ENCODE assay signal across 35 cellular contexts in the genomic region with DNA sequence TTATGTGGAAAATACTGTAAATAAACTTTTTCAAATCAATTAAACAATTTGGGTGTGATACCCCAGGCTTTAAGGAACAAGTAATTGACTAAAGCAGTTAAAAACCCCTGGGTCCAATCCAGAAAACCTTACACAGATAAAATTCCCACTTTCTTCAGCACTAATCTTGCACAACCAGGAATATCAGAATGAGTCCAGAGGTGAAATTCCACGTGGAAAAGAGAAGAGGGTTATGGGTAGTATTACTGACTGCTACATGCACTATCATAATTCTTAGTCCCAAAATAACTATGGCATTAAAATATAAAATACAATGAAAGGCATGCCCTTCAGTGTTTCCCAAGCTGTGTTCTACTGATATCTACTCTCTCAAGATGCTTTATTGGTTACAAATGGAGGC.
DNase-seq lines count a peak whose midpoint lies in the region; ATAC-seq, FAIRE-seq and TF ChIP-seq lines count a peak whose summit lies in the region.
"Had no signal": no experiment of that assay in that cellular context is flagged by ENCODE, and none has a peak within 500 bp of the region (broad histone marks: within the 10 kb centered on the region; RNA-seq: fewer than 3 reads in every experiment).

No MANE protein-coding gene starts in this region.

- CTCF ChIA-PET in HepG2 (lab: Yijun Ruan, JAX; ENCODE audit: low intra/inter-chr PET ratio, low total read pairs), result no interaction called here
- CTCF ChIA-PET in PC-9 (lab: Charles Lee), result no interaction called here

- H4K20me1 ChIP-seq in HepG2 (ENCODE audit: insufficient read depth, low read length), result no peaks in the 10 kb centered on the region
- H4K20me1 ChIP-seq in PC-9 (ENCODE audit: insufficient read depth), result no peaks in the 10 kb centered on the region
- H4K20me1 ChIP-seq: BLaER1; BLaER1 treated with 17β-estradiol and CSF1 and Interleukin-3, amounts not matched to agents 10 nM and 100 nM had no signal

- no peak overlapping the region for H3K4me3 ChIP-seq in liver (ENCODE audit: low read depth in 1 of 3, low read length in 3 of 3)
- H3K4me3 ChIP-seq in HepG2 (replicated peaks in 1 of 3; ENCODE audit: insufficient read depth in 1 of 3, low read depth in 2 of 3, low read length in 3 of 3), result no peak overlapping the region
- no peak overlapping the region for H3K4me3 ChIP-seq in PC-9
- no peak overlapping the region for H3K4me3 ChIP-seq in right lobe of liver
- H3K4me3 ChIP-seq: A549; BLaER1; BLaER1 treated with 17β-estradiol and CSF1 and Interleukin-3, amounts not matched to agents 10 nM and 100 nM had no signal

- H3K9ac ChIP-seq in liver (ENCODE audit: low read depth in 1 of 2, low read length in 2 of 2), result no peak overlapping the region
- H3K9ac ChIP-seq in HepG2 (ENCODE audit: insufficient read depth, low read depth, low read length), result no peak overlapping the region
- H3K9ac ChIP-seq: BLaER1; BLaER1 treated with 17β-estradiol and CSF1 and Interleukin-3, amounts not matched to agents 10 nM and 100 nM had no signal

- H3F3A ChIP-seq in PC-9 (ENCODE audit: insufficient read depth, low read depth), result no peaks in the 10 kb centered on the region

- WGBS in liver, result 16% methylated on average over 1 of the region's 1 CpG
- 5% methylated on average over 1 of the region's 1 CpG for WGBS in HepG2 (ENCODE audit: low lambda C conversion rate)
- WGBS in right lobe of liver (ENCODE audit: insufficient coverage, low coverage, low lambda C conversion rate, missing lambda C conversion rate), result 18% methylated on average over 1 of the region's 1 CpG

- TF ChIP-seq CTCF in liver (IDR thresholded peaks at IDR 0.05; ENCODE audit: low read depth, low read length, missing input control), result no peak
- TF ChIP-seq CTCF in HepG2 (CRISPR knock-in tag; IDR thresholded peaks at IDR 0.05), result no peak
- TF ChIP-seq CTCF in PC-9 (conservative IDR thresholded peaks at IDR 0.05), result no peak
- no peak for TF ChIP-seq CTCF in right lobe of liver (IDR thresholded peaks at IDR 0.05)

- H3K79me2 ChIP-seq in HepG2 (ENCODE audit: insufficient read depth, low read length) (no peaks in the 10 kb centered on the region), PC-9 (ENCODE audit: low read depth) (no peaks in the 10 kb centered on the region)

- ATAC-seq in HepG2 (no peak), left lobe of liver (peak; percentile 31), right lobe of liver (peak in 3 of 4 donors; percentile 38 to 56 (median 52)), GM21367 (IDR thresholded peaks at IDR 0.05; ENCODE audit: unreplicated experiment) (no peak)
- ATAC-seq: A549; CD8-positive, alpha-beta T cell had no signal

- BruUV-seq in HepG2 (replicated peaks; lab: Mats Ljungman, UMichigan), result no TSS peak
- no TSS peak for BruUV-seq in PC-9 (replicated peaks; lab: Mats Ljungman, UMichigan)

- H3K27me3 ChIP-seq in liver (ENCODE audit: control insufficient read depth in 4 of 4, insufficient read depth in 4 of 4, low read length in 3 of 4) (no peaks in the 10 kb centered on the region), HepG2 (ENCODE audit: control insufficient read depth in 1 of 2, insufficient read depth in 2 of 2, low read length in 2 of 2) (no peaks in the 10 kb centered on the region), PC-9 (ENCODE audit: insufficient read depth, low read depth) (no peaks in the 10 kb centered on the region), right lobe of liver (no peaks in the 10 kb centered on the region)
- H3K27me3 ChIP-seq: BE2C; BLaER1; BLaER1 treated with 17β-estradiol and CSF1 and Interleukin-3, amounts not matched to agents 10 nM and 100 nM had no signal

- no peak for TF ChIP-seq EP300 in HepG2 (IDR thresholded peaks at IDR 0.05; ENCODE audit: low read depth in 2 of 2, low read length in 2 of 2)
- no peak for TF ChIP-seq EP300 in HepG2 (CRISPR knock-in tag; IDR thresholded peaks at IDR 0.05; ENCODE audit: borderline replicate concordance)

- H3K4me1 ChIP-seq in liver (ENCODE audit: control insufficient read depth in 4 of 4, insufficient read depth in 4 of 4, low read length in 3 of 4) (no peaks in the 10 kb centered on the region), HepG2 (ENCODE audit: insufficient read depth, low read length) (no peaks in the 10 kb centered on the region), PC-9 (replicated peaks; ENCODE audit: insufficient read depth) (no peaks in the 10 kb centered on the region), right lobe of liver (no peaks in the 10 kb centered on the region)
- H3K4me1 ChIP-seq: A549, BE2C, Caco-2 had no signal

- peaks cover 3% of the 10 kb centered on the region; the same call in 1 of the 2 replicates for H3K9me2 ChIP-seq in PC-9 (ENCODE audit: insufficient read depth)

- H2AFZ ChIP-seq in HepG2 (ENCODE audit: low read length), result no peak overlapping the region
- 0 out of 2 replicates have a peak overlapping the region, but pooled peaks have one; percentile 16 for H2AFZ ChIP-seq in PC-9

- no peak overlapping the region for H3K4me2 ChIP-seq in HepG2 (ENCODE audit: low read depth, low read length)
- no peak overlapping the region for H3K4me2 ChIP-seq in PC-9
- H3K4me2 ChIP-seq: A549; BLaER1; BLaER1 treated with 17β-estradiol and CSF1 and Interleukin-3, amounts not matched to agents 10 nM and 100 nM had no signal

- DNase-seq in HepG2 (ENCODE audit: low spot score), result no peak
- DNase-seq in PC-9, result no peak
- no peak for DNase-seq in left lobe of liver (ENCODE audit: low spot score)
- DNase-seq in right lobe of liver, result no peak
- no peak for DNase-seq in T-helper 2 cell
- no peak for DNase-seq in stimulated activated CD4-positive, alpha-beta T cell treated with anti-CD3 and anti-CD28 coated beads, Interleukin-1b, Interleukin-23, amount 100 ng/mL, for 48 hours
- DNase-seq: 8988T; ACHN; AML-193; BE2C; C1 segment of cervical spinal cord; Caco-2; Calu3; CD4-positive, alpha-beta memory T cell; CD4-positive, alpha-beta T cell; CD4-positive, CD25-positive, alpha-beta regulatory T cell; CD8-positive, alpha-beta memory T cell; CD8-positive, alpha-beta T cell; COR-L47; DMS 273 treated with DMSO at 0.1 percent for 48 hours; DMS153; DMS53; DMS79; DMS79 treated with DMSO at 0.1 percent for 48 hours; DND-41; EL had no signal

- POLR2A ChIA-PET in HepG2 (lab: Yijun Ruan, JAX) (no interaction called here), PC-9 (lab: Charles Lee; ENCODE audit: unreplicated experiment) (no interaction called here)

- intact Hi-C loops in HepG2 (cut with micrococcal nuclease; ENCODE audit: unreplicated experiment), result no loop called here
- intact Hi-C loops in PC-9 (cut with micrococcal nuclease; ENCODE audit: unreplicated experiment), result no loop called here
- intact Hi-C loops in right lobe of liver (cut with DNase I), result no loop called here

- FAIRE-seq in HepG2 (lab: Jason Lieb, UNC), result no peak
- FAIRE-seq: A204.1, A549, D721Med had no signal

- TF ChIP-seq POLR2A in HepG2 (IDR thresholded peaks at IDR 0.05; ENCODE audit: insufficient read depth in 1 of 2, low read depth in 2 of 2, low read length in 2 of 2) (no peak), right lobe of liver (IDR thresholded peaks at IDR 0.05) (no peak)

- H3K9me3 ChIP-seq in liver (ENCODE audit: control insufficient read depth in 4 of 4, low read length in 3 of 4), result no peaks in the 10 kb centered on the region
- H3K9me3 ChIP-seq in HepG2 (ENCODE audit: low read length), result no peaks in the 10 kb centered on the region
- no peaks in the 10 kb centered on the region for H3K9me3 ChIP-seq in PC-9 (ENCODE audit: insufficient read depth, low read depth)
- no peaks in the 10 kb centered on the region for H3K9me3 ChIP-seq in right lobe of liver
- H3K9me3 ChIP-seq: A549; BE2C; BLaER1; BLaER1 treated with 17β-estradiol and CSF1 and Interleukin-3, amounts not matched to agents 10 nM and 100 nM; Caco-2 had no signal

- in situ Hi-C loops in HepG2 (cut with HindIII; ENCODE audit: extremely low pct_ligation_motif_present, low pct_unique_long_range_greater_than_20kb), result no loop called here

- no peak overlapping the region for H3K27ac ChIP-seq in liver (ENCODE audit: low read depth in 1 of 2, low read length in 2 of 2)
- H3K27ac ChIP-seq in HepG2 (ENCODE audit: extremely low read length, insufficient read depth, low read length), result no peak overlapping the region
- no peak overlapping the region for H3K27ac ChIP-seq in PC-9
- H3K27ac ChIP-seq in right lobe of liver, result no peak overlapping the region
- H3K27ac ChIP-seq: 22Rv1; A549; BLaER1; BLaER1 treated with 17β-estradiol and CSF1 and Interleukin-3, amounts not matched to agents 10 nM and 100 nM; C4-2B had no signal

- TF ChIP-seq RAD21 in liver (IDR thresholded peaks at IDR 0.05) (no peak), HepG2 (CRISPR knock-in tag; IDR thresholded peaks at IDR 0.05) (no peak)

- H3K36me3 ChIP-seq in liver (ENCODE audit: control insufficient read depth in 4 of 4, insufficient read depth in 3 of 4, low read depth in 1 of 4, low read length in 3 of 4) (no peaks in the 10 kb centered on the region), HepG2 (replicated peaks in 1 of 2; ENCODE audit: control insufficient read depth in 1 of 2, insufficient read depth in 2 of 2, low read length in 2 of 2) (no peaks in the 10 kb centered on the region), PC-9 (ENCODE audit: low read depth) (no peaks in the 10 kb centered on the region), right lobe of liver (no peaks in the 10 kb centered on the region)
- H3K36me3 ChIP-seq: BE2C; BLaER1; BLaER1 treated with 17β-estradiol and CSF1 and Interleukin-3, amounts not matched to agents 10 nM and 100 nM had no signal

TF ChIP-seq in liver, 16 proteins besides CTCF, POLR2A, EP300 and RAD21:
- TF ChIP-seq EGR1 (IDR thresholded peaks at IDR 0.05; ENCODE audit: low read depth in 2 of 2), result no peak
- TF ChIP-seq, protein P1, sequence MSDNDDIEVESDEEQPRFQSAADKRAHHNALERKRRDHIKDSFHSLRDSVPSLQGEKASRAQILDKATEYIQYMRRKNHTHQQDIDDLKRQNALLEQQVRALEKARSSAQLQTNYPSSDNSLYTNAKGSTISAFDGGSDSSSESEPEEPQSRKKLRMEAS (IDR thresholded peaks at IDR 0.05), result no peak
- peak; percentile 13 for TF ChIP-seq HNF4G (IDR thresholded peaks at IDR 0.05)
- peak; percentile 68 to 70 for TF ChIP-seq HNF4A (conservative IDR thresholded peaks at IDR 0.05)

TF ChIP-seq in HepG2, 621 proteins besides CTCF, POLR2A, EP300 and RAD21 (continues in another document):
- TF ChIP-seq, protein P2, sequence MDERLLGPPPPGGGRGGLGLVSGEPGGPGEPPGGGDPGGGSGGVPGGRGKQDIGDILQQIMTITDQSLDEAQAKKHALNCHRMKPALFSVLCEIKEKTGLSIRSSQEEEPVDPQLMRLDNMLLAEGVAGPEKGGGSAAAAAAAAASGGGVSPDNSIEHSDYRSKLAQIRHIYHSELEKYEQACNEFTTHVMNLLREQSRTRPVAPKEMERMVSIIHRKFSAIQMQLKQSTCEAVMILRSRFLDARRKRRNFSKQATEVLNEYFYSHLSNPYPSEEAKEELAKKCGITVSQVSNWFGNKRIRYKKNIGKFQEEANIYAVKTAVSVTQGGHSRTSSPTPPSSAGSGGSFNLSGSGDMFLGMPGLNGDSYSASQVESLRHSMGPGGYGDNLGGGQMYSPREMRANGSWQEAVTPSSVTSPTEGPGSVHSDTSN (CRISPR knock-in tag; IDR thresholded peaks at IDR 0.05), result no peak

Comparison
In these comparisons a context has a peak if more than half of its experiments do, and no peak if none do; other contexts are left out.
1. ATAC-seq: peak in left lobe of liver (single experiment) and right lobe of liver (3 of 4); none in HepG2 (single experiment) and GM21367 (single experiment).